19 cellular contexts compared by ENCODE assay signal in the genomic region with DNA sequence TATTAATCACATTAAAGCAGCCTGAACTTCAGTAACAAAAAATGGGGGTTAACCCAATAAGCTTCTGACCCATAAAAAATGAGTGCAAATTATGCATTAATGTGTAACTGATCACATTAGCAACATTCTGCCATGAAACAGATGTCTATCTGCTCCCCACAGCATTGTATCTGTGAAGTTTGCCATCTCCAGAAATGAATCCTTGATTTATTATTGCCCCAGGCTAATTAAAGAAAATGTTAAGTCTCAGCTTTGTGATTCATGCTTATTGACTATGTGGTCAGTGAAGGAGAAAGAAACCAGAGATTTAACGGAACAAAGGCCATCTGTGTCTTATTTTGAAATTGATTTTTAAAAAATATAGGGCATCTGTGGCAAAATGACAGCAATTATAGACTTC.
"Had no signal": no experiment of that assay in that cellular context is flagged by ENCODE, and none has a peak within 500 bp of the region (broad histone marks: within the 10 kb centered on the region; RNA-seq: fewer than 3 reads in every experiment).

No MANE protein-coding gene starts in this region.

- DNase-seq: activated CD4-positive, alpha-beta memory T cell treated with anti-CD3 and anti-CD28 coated beads, Interleukin-2, amount 10 ng/mL, durations not matched to agents 7 days and 5 days; activated CD4-positive, alpha-beta T cell treated with anti-CD3 and anti-CD28 coated beads for 48 hours; activated gamma-delta T cell; aorta; central memory CD4-positive, alpha-beta T cell; dermis blood vessel endothelial cell; effector CD8-positive, alpha-beta T cell; esophagus squamous epithelium; heart left ventricle; kidney; lower lobe of right lung; mesendoderm; mucosa of descending colon; nucleus accumbens; sigmoid colon; stimulated activated CD4-positive, alpha-beta T cell treated with anti-CD3 and anti-CD28 coated beads, Interleukin-15, amount 100 ng/mL, for 24 hours; stomach had no signal

- ATAC-seq: heart left ventricle; left lobe of liver; lower lobe of right lung; mucosa of descending colon; stimulated activated memory B cell treated with anti-CD40 and anti-IgM and Interleukin-4, amounts not matched to agents 10 μg/mL and 1 μg/mL and 100 μg/mL, for 72 hours had no signal
